1 cellular context compared by ENCODE assay signal in the genomic region with DNA sequence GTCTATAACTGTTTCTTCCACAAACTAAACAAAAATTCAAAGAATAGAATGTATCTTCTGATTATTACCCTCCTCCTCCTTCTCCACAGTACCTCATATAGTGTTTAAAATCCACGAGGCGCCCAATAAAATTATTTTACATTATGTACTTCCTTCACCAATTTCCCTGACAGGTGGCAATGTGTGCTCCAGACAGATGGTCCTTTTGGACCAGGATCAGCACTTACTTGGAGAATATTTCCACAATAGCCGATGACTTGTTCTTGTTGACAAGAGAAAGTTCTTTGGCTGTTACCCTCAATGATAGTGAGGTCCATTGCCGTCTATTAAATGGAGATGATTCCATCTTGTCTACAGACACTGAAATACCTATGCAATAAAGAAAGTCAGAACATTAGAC.
TF ChIP-seq lines count a peak whose summit lies in the region.

No MANE protein-coding gene starts in this region.

TF ChIP-seq in IMR-90, 13 proteins besides CTCF, POLR2A, EP300 and RAD21 (continued from another document):
- TF ChIP-seq FOS (IDR thresholded peaks at IDR 0.05; ENCODE audit: low read depth, low read length) = no peak
- TF ChIP-seq NFE2L2 (IDR thresholded peaks at IDR 0.05; ENCODE audit: low read depth, low read length) = no peak
- TF ChIP-seq SMC3 (IDR thresholded peaks at IDR 0.05; ENCODE audit: low read depth, low read length) = no peak
- TF ChIP-seq MAZ (IDR thresholded peaks at IDR 0.05; ENCODE audit: borderline replicate concordance, low read depth, low read length) = no peak
- no peak for TF ChIP-seq CHD1 (IDR thresholded peaks at IDR 0.05; ENCODE audit: low read depth, low read length)
- TF ChIP-seq, protein P1, sequence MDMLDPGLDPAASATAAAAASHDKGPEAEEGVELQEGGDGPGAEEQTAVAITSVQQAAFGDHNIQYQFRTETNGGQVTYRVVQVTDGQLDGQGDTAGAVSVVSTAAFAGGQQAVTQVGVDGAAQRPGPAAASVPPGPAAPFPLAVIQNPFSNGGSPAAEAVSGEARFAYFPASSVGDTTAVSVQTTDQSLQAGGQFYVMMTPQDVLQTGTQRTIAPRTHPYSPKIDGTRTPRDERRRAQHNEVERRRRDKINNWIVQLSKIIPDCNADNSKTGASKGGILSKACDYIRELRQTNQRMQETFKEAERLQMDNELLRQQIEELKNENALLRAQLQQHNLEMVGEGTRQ (IDR thresholded peaks at IDR 0.05; ENCODE audit: low read depth, low read length) = no peak
- no peak for TF ChIP-seq MAFK (IDR thresholded peaks at IDR 0.05; ENCODE audit: low read depth, low read length)
